In genomic region chr1:3796215-3797193, GRCh38 we compare ENCODE assay signal across 8 cellular contexts.
A peak's percentile ranks its signal among the peaks of the same experiment; 100 is the strongest.
DNase-seq lines count a peak whose midpoint lies in the region; ATAC-seq lines count a peak whose summit lies in the region.

TSS of gene LRRC47 (minus strand) at chr1:3796498. CDS start at chr1:3796476, 22 bp downstream.

- DNase-seq in AG08395 (ENCODE audit: low spot score) (peak; percentile 98), NCI-H446 treated with DMSO at 0.1 percent for 48 hours (lab: John Stamatoyannopoulos, UW) (peak; percentile 86), iris pigment epithelial cell (ENCODE audit: low read depth) (peak; percentile 93)
- DNase-seq in activated CD4-positive, CD25-positive, alpha-beta regulatory T cell treated with anti-CD3 and anti-CD28 coated beads, Interleukin-2, amount 50 U/mL, for 16 hours (ENCODE audit: low read depth, low spot score) = peak; percentile 92
- peak; percentile 92 for DNase-seq in central memory CD4-positive, alpha-beta T cell
- peak; percentile 88 to 92 for DNase-seq in stimulated activated CD4-positive, alpha-beta T cell treated with anti-CD3 and anti-CD28 coated beads, Interleukin-12 subunit alpha, Interleukin-12 subunit beta, amount 100 ng/mL, for 24 hours (ENCODE audit: low read depth in 2 of 2)

- ATAC-seq in GM18873 (IDR thresholded peaks at IDR 0.05; ENCODE audit: low FRiP score, unreplicated experiment) (peak; percentile 91), HG03135 (IDR thresholded peaks at IDR 0.05; ENCODE audit: unreplicated experiment) (peak; percentile 94)

Comparison
In these comparisons a context has a peak if more than half of its experiments do, and no peak if none do; other contexts are left out.
1. Peak in every context shown above with its lines: DNase-seq and ATAC-seq.